27 cellular contexts compared by ENCODE assay signal in genomic region chr6:134706153-134706552, GRCh38.
DNase-seq lines count a peak whose midpoint lies in the region; ATAC-seq and TF ChIP-seq lines count a peak whose summit lies in the region.
"Had no signal": no experiment of that assay in that cellular context is flagged by ENCODE, and none has a peak within 500 bp of the region (broad histone marks: within the 10 kb centered on the region; RNA-seq: fewer than 3 reads in every experiment).

No MANE protein-coding gene starts in this region.

- no peak for TF ChIP-seq POLR2A in heart left ventricle (IDR thresholded peaks at IDR 0.05)

- H3K27me3 Mint-ChIP-seq in activated CD8-positive, alpha-beta memory T cell treated with anti-CD3 and anti-CD28 coated beads, Interleukin-2, amount 10 ng/mL, durations not matched to agents 7 days and 5 days: peaks cover 35% of the 10 kb centered on the region
- H3K27me3 Mint-ChIP-seq in activated CD4-positive, alpha-beta memory T cell treated with anti-CD3 and anti-CD28 coated beads, Interleukin-2, amount 10 ng/mL, durations not matched to agents 7 days and 5 days: peaks cover 22% of the 10 kb centered on the region

- POLR2A ChIA-PET in activated CD4-positive, alpha-beta memory T cell treated with anti-CD3 and anti-CD28 coated beads, Interleukin-2, amount 10 ng/mL, durations not matched to agents 7 days and 5 days (lab: Charles Lee): no interaction called here

- H3K4me3 ChIP-seq in heart left ventricle: no peak overlapping the region
- no peak overlapping the region for H3K4me3 ChIP-seq in right cardiac atrium (ENCODE audit: low read length)
- H3K4me3 ChIP-seq in epithelial cell of esophagus (ENCODE audit: low read length): no peak overlapping the region
- H3K4me3 ChIP-seq: MG63 had no signal

- no peaks in the 10 kb centered on the region for H3K9me3 Mint-ChIP-seq in activated CD8-positive, alpha-beta memory T cell treated with anti-CD3 and anti-CD28 coated beads, Interleukin-2, amount 10 ng/mL, durations not matched to agents 7 days and 5 days (ENCODE audit: low read depth)
- no peaks in the 10 kb centered on the region for H3K9me3 Mint-ChIP-seq in activated CD4-positive, alpha-beta memory T cell treated with anti-CD3 and anti-CD28 coated beads, Interleukin-2, amount 10 ng/mL, durations not matched to agents 7 days and 5 days
- H3K9me3 Mint-ChIP-seq: activated CD8-positive, alpha-beta T cell treated with anti-CD3 and anti-CD28 coated beads for 36 hours; activated naive CD4-positive, alpha-beta T cell treated with anti-CD3 and anti-CD28 coated beads, Interleukin-2, amount 50 U/mL, for 24 hours; activated T-helper 2 cell treated with anti-CD3 and anti-CD28 coated beads, Interferon-gamma antibody, Interleukin-2, Interleukin-4, amounts not matched to agents 10 μg/mL and 5 μg/mL and 100 μg/mL, durations not matched to agents 14 hours and 24 hours and 36 hours; CD8-positive, alpha-beta T cell; memory B cell; naive thymus-derived CD4-positive, alpha-beta T cell; T-helper 1 cell treated with Interleukin-12 subunit alpha and Interleukin-12 subunit beta and Interleukin-4 antibody, amounts not matched to agents 30 μg/mL and 1 μg/mL, for 36 hours; type B pancreatic cell had no signal

- WGBS in heart left ventricle, 4 donors: 56 to 78% (median 69%) methylated on average over 3 of the region's 3 CpGs
- WGBS in right cardiac atrium: 68% methylated on average over 3 of the region's 3 CpGs

- H3K4me1 ChIP-seq in heart left ventricle (peaks cover 0 to 10% (median 0%) of the 10 kb centered on the region in 12 donors), right cardiac atrium (ENCODE audit: control insufficient read depth, insufficient read depth, low read length) (no peaks in the 10 kb centered on the region)

- no peak for DNase-seq in heart left ventricle
- DNase-seq in right cardiac atrium: no peak
- DNase-seq in epithelial cell of esophagus (ENCODE audit: low read depth): no peak
- peak; percentile 52 for DNase-seq in medulla oblongata (ENCODE audit: extremely low spot score)
- no peak for DNase-seq in stimulated activated CD4-positive, alpha-beta T cell treated with anti-CD3 and anti-CD28 coated beads, Interleukin-15, amount 100 ng/mL, for 24 hours
- no peak for DNase-seq in activated CD8-positive, alpha-beta memory T cell treated with anti-CD3 and anti-CD28 coated beads, Interleukin-2, amount 10 ng/mL, durations not matched to agents 7 days and 5 days
- DNase-seq in activated CD4-positive, alpha-beta memory T cell treated with anti-CD3 and anti-CD28 coated beads, Interleukin-2, amount 10 ng/mL, durations not matched to agents 7 days and 5 days: no peak
- DNase-seq: activated CD4-positive, CD25-positive, alpha-beta regulatory T cell treated with anti-CD3 and anti-CD28 coated beads, Interleukin-2, amount 50 U/mL, for 72 hours; activated CD8-positive, alpha-beta T cell treated with anti-CD3 and anti-CD28 coated beads for 36 hours; CD8-positive, alpha-beta T cell; cortex of kidney; DMS 273 treated with DMSO at 0.1 percent for 48 hours; KG1; MG63; naive thymus-derived CD4-positive, alpha-beta T cell; NCI-H1417; NCI-H2081; NCI-H774; OCI-M1; SK-N-SH had no signal

- H3K27me3 ChIP-seq in heart left ventricle (no peaks in the 10 kb centered on the region), right cardiac atrium (ENCODE audit: control insufficient read depth, insufficient read depth) (no peaks in the 10 kb centered on the region)

- ATAC-seq in heart left ventricle: peak in 3 of 4 donors; percentile 53 to 83 (median 69)
- no peak for ATAC-seq in right cardiac atrium
- ATAC-seq in activated CD8-positive, alpha-beta memory T cell treated with anti-CD3 and anti-CD28 coated beads, Interleukin-2, amount 10 ng/mL, durations not matched to agents 7 days and 5 days: no peak
- ATAC-seq: activated CD8-positive, alpha-beta T cell treated with anti-CD3 and anti-CD28 coated beads for 36 hours; CD8-positive, alpha-beta T cell; naive thymus-derived CD4-positive, alpha-beta T cell had no signal

- H3K27ac ChIP-seq in heart left ventricle (no peak overlapping the region), right cardiac atrium (ENCODE audit: low read length) (no peak overlapping the region), temporal lobe (ENCODE audit: low read depth, low read length) (peak overlapping the region; percentile 14)

- intact Hi-C loops in heart left ventricle (cut with DNase I) (no loop called here), right cardiac atrium (cut with DNase I) (no loop called here)

- no peaks in the 10 kb centered on the region for H3K36me3 Mint-ChIP-seq in activated CD8-positive, alpha-beta memory T cell treated with anti-CD3 and anti-CD28 coated beads, Interleukin-2, amount 10 ng/mL, durations not matched to agents 7 days and 5 days
- no peaks in the 10 kb centered on the region for H3K36me3 Mint-ChIP-seq in activated CD4-positive, alpha-beta memory T cell treated with anti-CD3 and anti-CD28 coated beads, Interleukin-2, amount 10 ng/mL, durations not matched to agents 7 days and 5 days (ENCODE audit: low read depth)
- H3K36me3 Mint-ChIP-seq: activated naive CD4-positive, alpha-beta T cell treated with anti-CD3 and anti-CD28 coated beads, Interleukin-2, amount 50 U/mL, for 24 hours; CD8-positive, alpha-beta T cell; memory B cell; naive thymus-derived CD4-positive, alpha-beta T cell; type B pancreatic cell had no signal

- TF ChIP-seq CTCF in heart left ventricle (IDR thresholded peaks at IDR 0.05) (peak in 1 of 12 donors; percentile 35), epithelial cell of esophagus (IDR thresholded peaks at IDR 0.05; ENCODE audit: insufficient read depth, low read depth, low read length, missing control alignments) (peak; percentile 1)

- H3K9me3 ChIP-seq in heart left ventricle: no peaks in the 10 kb centered on the region
- no peaks in the 10 kb centered on the region for H3K9me3 ChIP-seq in right cardiac atrium (ENCODE audit: control insufficient read depth, low read length)
- H3K9me3 ChIP-seq: MG63, SK-N-SH had no signal

- no peaks in the 10 kb centered on the region for H3K4me1 Mint-ChIP-seq in activated CD8-positive, alpha-beta memory T cell treated with anti-CD3 and anti-CD28 coated beads, Interleukin-2, amount 10 ng/mL, durations not matched to agents 7 days and 5 days
- no peaks in the 10 kb centered on the region for H3K4me1 Mint-ChIP-seq in activated CD4-positive, alpha-beta memory T cell treated with anti-CD3 and anti-CD28 coated beads, Interleukin-2, amount 10 ng/mL, durations not matched to agents 7 days and 5 days
- H3K4me1 Mint-ChIP-seq: activated naive CD4-positive, alpha-beta T cell treated with anti-CD3 and anti-CD28 coated beads, Interleukin-2, amount 50 U/mL, for 24 hours; B cell; memory B cell had no signal

- no peaks in the 10 kb centered on the region for H3K36me3 ChIP-seq in heart left ventricle
- H3K36me3 ChIP-seq: MG63 had no signal

- H3K27ac Mint-ChIP-seq in activated CD8-positive, alpha-beta memory T cell treated with anti-CD3 and anti-CD28 coated beads, Interleukin-2, amount 10 ng/mL, durations not matched to agents 7 days and 5 days: no peak overlapping the region
- no peak overlapping the region for H3K27ac Mint-ChIP-seq in activated CD4-positive, alpha-beta memory T cell treated with anti-CD3 and anti-CD28 coated beads, Interleukin-2, amount 10 ng/mL, durations not matched to agents 7 days and 5 days
- H3K27ac Mint-ChIP-seq: activated CD8-positive, alpha-beta T cell treated with anti-CD3 and anti-CD28 coated beads for 36 hours; activated naive CD4-positive, alpha-beta T cell treated with anti-CD3 and anti-CD28 coated beads, Interleukin-2, amount 50 U/mL, for 24 hours; activated T-helper 2 cell treated with anti-CD3 and anti-CD28 coated beads, Interferon-gamma antibody, Interleukin-2, Interleukin-4, amounts not matched to agents 10 μg/mL and 5 μg/mL and 100 μg/mL, durations not matched to agents 14 hours and 24 hours and 36 hours; B cell; CD8-positive, alpha-beta T cell; memory B cell; naive thymus-derived CD4-positive, alpha-beta T cell; T-helper 1 cell treated with Interleukin-12 subunit alpha and Interleukin-12 subunit beta and Interleukin-4 antibody, amounts not matched to agents 30 μg/mL and 1 μg/mL, for 36 hours; type B pancreatic cell had no signal

- CTCF ChIA-PET in activated CD8-positive, alpha-beta memory T cell treated with anti-CD3 and anti-CD28 coated beads, Interleukin-2, amount 10 ng/mL, durations not matched to agents 7 days and 5 days (lab: Charles Lee): no interaction called here
- CTCF ChIA-PET in activated CD4-positive, alpha-beta memory T cell treated with anti-CD3 and anti-CD28 coated beads, Interleukin-2, amount 10 ng/mL, durations not matched to agents 7 days and 5 days (lab: Charles Lee): interaction anchor here (1.0 to 1.4 kb wide), 2 partner anchors 65 to 582 kb away, joined by 3 to 4 read pairs; no protein-coding TSS in a partner anchor

- no peak overlapping the region for H3K4me3 Mint-ChIP-seq in activated CD8-positive, alpha-beta memory T cell treated with anti-CD3 and anti-CD28 coated beads, Interleukin-2, amount 10 ng/mL, durations not matched to agents 7 days and 5 days
- no peak overlapping the region for H3K4me3 Mint-ChIP-seq in activated CD4-positive, alpha-beta memory T cell treated with anti-CD3 and anti-CD28 coated beads, Interleukin-2, amount 10 ng/mL, durations not matched to agents 7 days and 5 days
- H3K4me3 Mint-ChIP-seq: activated CD8-positive, alpha-beta T cell treated with anti-CD3 and anti-CD28 coated beads for 36 hours; activated naive CD4-positive, alpha-beta T cell treated with anti-CD3 and anti-CD28 coated beads, Interleukin-2, amount 50 U/mL, for 24 hours; B cell; CD8-positive, alpha-beta T cell; memory B cell; naive thymus-derived CD4-positive, alpha-beta T cell; T-helper 1 cell treated with Interleukin-12 subunit alpha and Interleukin-12 subunit beta and Interleukin-4 antibody, amounts not matched to agents 30 μg/mL and 1 μg/mL, for 36 hours; type B pancreatic cell had no signal

Comparison
In these comparisons a context has a peak if more than half of its experiments do, and no peak if none do; other contexts are left out.
1. ATAC-seq: peak in heart left ventricle (3 of 4); none in right cardiac atrium (0 of 2) and activated CD8-positive, alpha-beta memory T cell treated with anti-CD3 and anti-CD28 coated beads, Interleukin-2, amount 10 ng/mL, durations not matched to agents 7 days and 5 days (single experiment).